ENCODE assay signal across 1 cellular context in genomic region chr2:152573168-152573567, GRCh38.
TF ChIP-seq lines count a peak whose summit lies in the region.

No MANE protein-coding gene starts in this region.

TF ChIP-seq in GM12878, 131 proteins besides CTCF, POLR2A, EP300 and RAD21 (continued from another document):
- no peak for TF ChIP-seq ZBTB40 (IDR thresholded peaks at IDR 0.05; ENCODE audit: borderline replicate concordance)
- peak; percentile 45; the same call in 1 of the 2 replicates for TF ChIP-seq RAD51 (IDR thresholded peaks at IDR 0.05)
- 0 out of 2 replicates have a peak, but pooled peaks have one; percentile 35 for TF ChIP-seq BMI1 (IDR thresholded peaks at IDR 0.05; ENCODE audit: borderline replicate concordance)
- TF ChIP-seq ZSCAN29 (IDR thresholded peaks at IDR 0.05): no peak
- TF ChIP-seq HDAC6 (IDR thresholded peaks at IDR 0.05; ENCODE audit: unreplicated experiment): no peak
- TF ChIP-seq MLLT1 (IDR thresholded peaks at IDR 0.05): 0 out of 2 replicates have a peak, but pooled peaks have one; percentile 39
- no peak for TF ChIP-seq CHD4 (IDR thresholded peaks at IDR 0.05)
- 0 out of 2 replicates have a peak, but pooled peaks have one; percentile 13 for TF ChIP-seq TCF12 (IDR thresholded peaks at IDR 0.05; ENCODE audit: low read depth, low read length)
- no peak for TF ChIP-seq SMAD5 (IDR thresholded peaks at IDR 0.05; ENCODE audit: low read depth)
- TF ChIP-seq ZNF384 (IDR thresholded peaks at IDR 0.05; ENCODE audit: borderline replicate concordance, low read depth, low read length): no peak
- TF ChIP-seq MTA2 (IDR thresholded peaks at IDR 0.05; ENCODE audit: low read depth): peak; percentile 77
- no peak for TF ChIP-seq BRCA1 (IDR thresholded peaks at IDR 0.05; ENCODE audit: low read depth, low read length)
- no peak for TF ChIP-seq STAT1 (conservative IDR thresholded peaks at IDR 0.05)
- peak; percentile 39; the same call in 1 of the 2 replicates for TF ChIP-seq DPF2 (IDR thresholded peaks at IDR 0.05)
- TF ChIP-seq SUZ12 (IDR thresholded peaks at IDR 0.05; ENCODE audit: unreplicated experiment): no peak
- TF ChIP-seq NR2F1 (conservative IDR thresholded peaks at IDR 0.05): no peak
- no peak for TF ChIP-seq SRF (IDR thresholded peaks at IDR 0.05; ENCODE audit: low read depth in 2 of 2, low read length in 2 of 2)
- TF ChIP-seq PAX5 (IDR thresholded peaks at IDR 0.05; ENCODE audit: borderline replicate concordance, low read depth, low read length): peak; percentile 51; the same call in 1 of the 2 replicates
- no peak for TF ChIP-seq JUND (IDR thresholded peaks at IDR 0.05; ENCODE audit: low read depth, low read length)
- no peak for TF ChIP-seq ZBED1 (IDR thresholded peaks at IDR 0.05; ENCODE audit: borderline replicate concordance)
- no peak for TF ChIP-seq TAF1 (IDR thresholded peaks at IDR 0.05; ENCODE audit: borderline replicate concordance, low read depth, low read length)
